9 cellular contexts compared by ENCODE assay signal in genomic region chr14:93039649-93040315, GRCh38.
DNase-seq lines count a peak whose midpoint lies in the region; ATAC-seq, FAIRE-seq and TF ChIP-seq lines count a peak whose summit lies in the region.
"Had no signal": no experiment of that assay in that cellular context is flagged by ENCODE, and none has a peak within 500 bp of the region (broad histone marks: within the 10 kb centered on the region; RNA-seq: fewer than 3 reads in every experiment).

No MANE protein-coding gene starts in this region.

- H3K4me1 ChIP-seq in stomach smooth muscle (ENCODE audit: control insufficient read depth, insufficient read depth, low read length), result peaks cover 42% of the 10 kb centered on the region
- H3K4me1 ChIP-seq in H9 (ENCODE audit: insufficient read depth, low read length), result peaks cover 21% of the 10 kb centered on the region; the same call in 1 of the 2 replicates

- no peak overlapping the region for H3K23ac ChIP-seq in H9 (ENCODE audit: insufficient read length, low read depth, low read length)

- no peaks in the 10 kb centered on the region; the same call in 1 of the 2 replicates for H3K27me3 Mint-ChIP-seq in H9 (ENCODE audit: low read depth)

- in situ Hi-C loops in astrocyte of the spinal cord (cut with HindIII; ENCODE audit: low sequenced_read_pairs), result no loop called here

- no CpG with 5 or more reads among the region's 11 CpGs for WGBS in H9 (ENCODE audit: extremely low coverage, insufficient read length, low lambda C conversion rate)

- H3K79me2 ChIP-seq in H9 (ENCODE audit: insufficient read depth, low read length), result no peaks in the 10 kb centered on the region; the same call in 1 of the 2 replicates

- H4K91ac ChIP-seq in H9 (ENCODE audit: insufficient read length, low read depth, low read length), result no peak overlapping the region

- 0 out of 7 replicates have a peak overlapping the region, but pooled peaks of 1 of the 3 experiments have one; percentile 28 for H3K27ac Mint-ChIP-seq in H9

- peak overlapping the region; percentile 94 for H3K27ac ChIP-seq in layer of hippocampus (ENCODE audit: low read depth, low read length)
- H3K27ac ChIP-seq in stomach smooth muscle (ENCODE audit: low read length), result peak overlapping the region; percentile 11
- H3K27ac ChIP-seq in H9 (ENCODE audit: insufficient read length, low read depth, low read length), result no peak overlapping the region

- peaks cover 72 to 74% of the 10 kb centered on the region in 2 experiments for H3K4me1 Mint-ChIP-seq in H9

- no peak overlapping the region for H2BK5ac ChIP-seq in H9 (ENCODE audit: insufficient read length, low read length)

- H3K9me3 Mint-ChIP-seq in H9, result no peaks in the 10 kb centered on the region; a peak in 1 of 5 replicates

- DNase-seq in HTR-8/SVneo (ENCODE audit: insufficient read length, low spot score) (no peak), astrocyte of the spinal cord (ENCODE audit: low read depth, low spot score) (peak; percentile 29), left lobe of liver (ENCODE audit: low spot score) (no peak), DMS53 (lab: John Stamatoyannopoulos, UW) (no peak), H9 (no peak)
- DNase-seq: cerebellar nuclear complex had no signal

- no peaks in the 10 kb centered on the region for H3K36me3 ChIP-seq in stomach smooth muscle (ENCODE audit: control insufficient read depth in 2 of 2, insufficient read depth in 2 of 2, low read length in 2 of 2)

- no peak overlapping the region for H3K9ac ChIP-seq in stomach smooth muscle (ENCODE audit: low read length in 2 of 2)
- no peak overlapping the region for H3K9ac ChIP-seq in H9 (ENCODE audit: extremely low read depth, insufficient read length, low read length)

- TF ChIP-seq CTCF in astrocyte of the spinal cord (IDR thresholded peaks at IDR 0.05; ENCODE audit: low read depth, low read length) (no peak), H9 (conservative IDR thresholded peaks at IDR 0.05) (no peak)

- H3K14ac ChIP-seq in H9 (ENCODE audit: insufficient read depth, low read length), result no peak overlapping the region; the same call in 1 of the 2 replicates

- H3K36me3 Mint-ChIP-seq in H9 (ENCODE audit: insufficient read depth in 1 of 3, low read depth in 3 of 3), result no peaks in the 10 kb centered on the region

- H3K79me1 ChIP-seq in H9 (ENCODE audit: insufficient read depth, low read depth, low read length, poor library complexity, severe bottlenecking), result peaks cover 9% of the 10 kb centered on the region

- no peak overlapping the region for H4K5ac ChIP-seq in H9 (ENCODE audit: insufficient read length, low read depth, low read length)

- peak; percentile 38 for FAIRE-seq in HTR-8/SVneo (lab: Jason Lieb, UNC)

- H3K4me3 ChIP-seq in astrocyte of the spinal cord (ENCODE audit: low read depth, low read length) (no peak overlapping the region), stomach smooth muscle (ENCODE audit: low read length in 2 of 2) (no peak overlapping the region)

- no peak overlapping the region for H2AK5ac ChIP-seq in H9 (ENCODE audit: insufficient read length, low read length)

- H3K56ac ChIP-seq in H9 (ENCODE audit: insufficient read length, low read depth, low read length), result no peak overlapping the region

- no peak overlapping the region for H2BK20ac ChIP-seq in H9 (ENCODE audit: low read depth, low read length, poor library complexity, severe bottlenecking)

- no peak overlapping the region for H3K4me3 Mint-ChIP-seq in H9

- no peak overlapping the region for H2BK12ac ChIP-seq in H9 (ENCODE audit: insufficient read length, low read depth, low read length)

- H2BK15ac ChIP-seq in H9 (ENCODE audit: low read depth, low read length), result no peak overlapping the region

- H3K9me3 ChIP-seq in stomach smooth muscle (ENCODE audit: control insufficient read depth in 2 of 2, low read length in 2 of 2) (no peaks in the 10 kb centered on the region), H9 (ENCODE audit: control insufficient read depth, low read depth, low read length) (no peaks in the 10 kb centered on the region)

- H4K20me1 ChIP-seq in H9 (ENCODE audit: control insufficient read depth, insufficient read depth, insufficient read length), result no peaks in the 10 kb centered on the region

- no peak overlapping the region for H3K18ac ChIP-seq in H9 (ENCODE audit: insufficient read length, low read depth, low read length)

- no peaks in the 10 kb centered on the region for H3K27me3 ChIP-seq in layer of hippocampus (ENCODE audit: control insufficient read depth, insufficient read depth, low read length)
- no peaks in the 10 kb centered on the region for H3K27me3 ChIP-seq in stomach smooth muscle (ENCODE audit: control insufficient read depth in 1 of 2, insufficient read depth in 2 of 2, low read length in 2 of 2)
- no peaks in the 10 kb centered on the region for H3K27me3 ChIP-seq in H9 (ENCODE audit: insufficient read depth, low read length)

- H3T11ph ChIP-seq in H9 (ENCODE audit: low read length), result no peak overlapping the region

- no peak overlapping the region for H2BK120ac ChIP-seq in H9 (ENCODE audit: low read depth, low read length, poor library complexity, severe bottlenecking)

- H3K23me2 ChIP-seq in H9 (ENCODE audit: insufficient read length, low read depth, low read length, poor library complexity, severe bottlenecking), result no peaks in the 10 kb centered on the region

- H3K4ac ChIP-seq in H9 (ENCODE audit: low read depth, low read length), result no peak overlapping the region

- H3K4me2 ChIP-seq in H9 (ENCODE audit: insufficient read depth, insufficient read length, low read length), result no peak overlapping the region

- ATAC-seq in left lobe of liver (no peak), HG03565 (IDR thresholded peaks at IDR 0.05; ENCODE audit: unreplicated experiment) (no peak)

- H2AFZ ChIP-seq in H9 (ENCODE audit: low read length), result no peak overlapping the region

- H4K8ac ChIP-seq in H9 (replicated peaks; ENCODE audit: insufficient read length, low read depth, low read length), result no peak overlapping the region
